In the genomic region with DNA sequence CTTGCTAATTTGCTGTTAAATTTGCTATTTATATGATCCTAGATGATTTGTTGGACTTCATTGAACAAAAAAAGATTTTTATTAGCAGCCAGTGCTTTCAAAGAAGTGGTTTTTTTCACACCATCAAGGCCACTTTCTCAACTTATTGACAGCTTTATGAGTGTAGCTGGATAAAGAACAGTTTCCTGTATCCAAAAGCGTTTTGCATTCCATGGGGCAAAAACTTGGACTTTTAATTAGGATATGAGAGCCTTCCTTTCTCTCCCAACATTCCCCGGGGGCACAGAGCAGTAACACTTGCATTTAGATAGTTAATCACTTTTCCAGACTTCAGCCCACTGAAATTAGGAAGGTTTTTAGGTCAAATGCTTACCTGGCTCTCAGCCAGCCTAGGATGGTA, we compare ENCODE assay signal across 25 cellular contexts.
"Had no signal": no experiment of that assay in that cellular context is flagged by ENCODE, and none has a peak within 500 bp of the region (broad histone marks: within the 10 kb centered on the region; RNA-seq: fewer than 3 reads in every experiment).

No MANE protein-coding gene starts in this region.

- DNase-seq: kidney; left colon; left ventricle myocardium inferior; midbrain; mucosa of descending colon; naive thymus-derived CD4-positive, alpha-beta T cell; nucleus accumbens; pancreas; posterior cingulate gyrus; retina; right cardiac atrium; spleen; stimulated activated CD4-positive, alpha-beta T cell treated with anti-CD3 and anti-CD28 coated beads, Interleukin-4, amount 100 ng/mL, for 24 hours; stimulated activated naive CD4-positive, alpha-beta T cell; tibial artery; uterus had no signal

- H3K9me3 ChIP-seq: left ventricle myocardium inferior, mucosa of descending colon, pancreas, prostate gland, suprapubic skin, thoracic aorta, tibial artery, uterus had no signal

- H3K36me3 ChIP-seq: left ventricle myocardium inferior, pancreas, prostate gland, spleen, suprapubic skin, thoracic aorta, tibial artery, uterus had no signal

- H3K4me1 ChIP-seq: left ventricle myocardium inferior, pancreas, prostate gland, spleen, suprapubic skin, tibial artery, uterus had no signal

- ATAC-seq: left colon; mucosa of descending colon; naive thymus-derived CD4-positive, alpha-beta T cell; natural killer cell treated with Interleukin-12 subunit alpha and Interleukin-12 subunit beta and Interleukin-15 and Interleukin-18, amount 100 ng/mL, for 72 hours; pancreas; right cardiac atrium; sciatic nerve; stimulated activated effector memory CD8-positive, alpha-beta T cell treated with anti-CD3 and anti-CD28 coated beads, Interleukin-12 subunit alpha, Interleukin-12 subunit beta, amount 100 ng/mL, for 72 hours had no signal

- H3K27me3 ChIP-seq: hepatocyte, pancreas, spleen, suprapubic skin, tibial artery, uterus had no signal

- H3K4me3 ChIP-seq: hepatocyte, left ventricle myocardium inferior, lung, mucosa of descending colon, pancreas, prostate gland, skin epidermis, spleen, suprapubic skin, thoracic aorta, tibial artery, uterus had no signal

- H3K4me2 ChIP-seq: hepatocyte had no signal

- H3K27ac ChIP-seq: hepatocyte, left ventricle myocardium inferior, pancreas, prostate gland, skin epidermis, spleen, suprapubic skin, thoracic aorta, tibial artery, uterus had no signal

- H2AFZ ChIP-seq: hepatocyte had no signal

- H3K79me2 ChIP-seq: hepatocyte had no signal
